In genomic region chr7:148615085-148615750, GRCh38 we compare ENCODE assay signal across 2 cellular contexts.
A peak's percentile ranks its signal among the peaks of the same experiment; 100 is the strongest.
TF ChIP-seq lines count a peak whose summit lies in the region.

No MANE protein-coding gene starts in this region.

TF ChIP-seq in K562, 482 proteins besides CTCF, POLR2A, EP300 and RAD21 (continued from another document):
- TF ChIP-seq ZBTB5 (IDR thresholded peaks at IDR 0.05) (no peak), PKNOX1 (IDR thresholded peaks at IDR 0.05) (no peak), DMBX1 (CRISPR knock-in tag; IDR thresholded peaks at IDR 0.05; ENCODE audit: borderline replicate concordance) (no peak), MCM7 (IDR thresholded peaks at IDR 0.05) (no peak), CHD4 (IDR thresholded peaks at IDR 0.05; ENCODE audit: insufficient read depth, insufficient replicate concordance, low read depth, low read length, poor library complexity, severe bottlenecking) (no peak)
TF ChIP-seq in K562: peak in this region for 1.

TF ChIP-seq in liver, 16 proteins besides CTCF, POLR2A, EP300 and RAD21 (continued from another document):
- TF ChIP-seq MAX (IDR thresholded peaks at IDR 0.05) = peak; percentile 47
- TF ChIP-seq EGR1 (IDR thresholded peaks at IDR 0.05; ENCODE audit: low read depth in 2 of 2) = no peak
- TF ChIP-seq ATF3 (IDR thresholded peaks at IDR 0.05) = no peak
- TF ChIP-seq SP1 (IDR thresholded peaks at IDR 0.05) = peak; percentile 43
- no peak for TF ChIP-seq FOXA1 (IDR thresholded peaks at IDR 0.05)
- TF ChIP-seq FOXA2 (IDR thresholded peaks at IDR 0.05) = no peak
- peak; percentile 80 to 81 for TF ChIP-seq HNF4A (conservative IDR thresholded peaks at IDR 0.05)
- TF ChIP-seq HNF4G (IDR thresholded peaks at IDR 0.05) = peak; percentile 40
- TF ChIP-seq RXRA (IDR thresholded peaks at IDR 0.05) = peak; percentile 46 to 62
- no peak for TF ChIP-seq TAF1 (conservative IDR thresholded peaks at IDR 0.05)
